ENCODE assay signal across 8 cellular contexts in genomic region chr22:17159504-17159951, GRCh38. TPM values are rescaled to one million over a fixed set of nuclear protein-coding genes. Genes with fewer than 3 reads are reported as not detected.
DNase-seq lines count a peak whose midpoint lies in the region; ATAC-seq and FAIRE-seq lines count a peak whose summit lies in the region.

No MANE protein-coding gene starts in this region.

- no peaks in the 10 kb centered on the region for H3K9me3 ChIP-seq in iPS-18c (ENCODE audit: control insufficient read depth, insufficient read depth, low read length)
- H3K9me3 ChIP-seq in small intestine (ENCODE audit: control insufficient read depth, low read depth): no peaks in the 10 kb centered on the region

- WGBS in small intestine, 3 donors: 4 to 10% (median 7%) methylated on average over 21 to 35 of the region's 35 CpGs

- peaks cover 3 to 7% of the 10 kb centered on the region in 2 donors for H3K4me1 ChIP-seq in small intestine (ENCODE audit: control insufficient read depth in 2 of 2, insufficient read depth in 1 of 2, low read depth in 1 of 2, low read length in 1 of 2)

- in situ Hi-C loops in ACHN (cut with HindIII; ENCODE audit: low pct_ligation_motif_present, low pct_unique_long_range_greater_than_20kb, low sequenced_read_pairs) (no loop called here), SK-MEL-5 (cut with HindIII; ENCODE audit: low pct_unique_long_range_greater_than_20kb, low sequenced_read_pairs) (no loop called here)

- ATAC-seq in GM18867 (IDR thresholded peaks at IDR 0.05; ENCODE audit: unreplicated experiment): peak; percentile 18
- peak; percentile 33 for ATAC-seq in HG03439 (IDR thresholded peaks at IDR 0.05; ENCODE audit: unreplicated experiment)

- H3K27me3 ChIP-seq in small intestine (ENCODE audit: control insufficient read depth in 2 of 2, insufficient read depth in 2 of 2, low read length in 2 of 2): no peaks in the 10 kb centered on the region

- H3K36me3 ChIP-seq in small intestine (ENCODE audit: control insufficient read depth in 2 of 2, insufficient read depth in 2 of 2, low read length in 2 of 2): no peaks in the 10 kb centered on the region

- H3K27ac ChIP-seq in small intestine (ENCODE audit: low read depth in 1 of 2, low read length in 1 of 2): peak overlapping the region; percentile 85 to 86

- no peak for FAIRE-seq in small intestine (lab: Jason Lieb, UNC)

- H3K4me3 ChIP-seq in iPS-18c (ENCODE audit: insufficient read depth, low read depth, low read length): peak overlapping the region; percentile 88
- H3K4me3 ChIP-seq in small intestine (ENCODE audit: low read depth in 1 of 2, low read length in 2 of 2): peak overlapping the region; percentile 53 to 71

- DNase-seq in ACHN: peak; percentile 61
- DNase-seq in SK-MEL-5 (ENCODE audit: low read depth, low spot score): peak; percentile 34
- peak; percentile 72 for DNase-seq in astrocyte of the hippocampus (ENCODE audit: low read depth, low spot score)
- peak; percentile 83 for DNase-seq in small intestine
- no peak for DNase-seq in activated gamma-delta T cell (lab: John Stamatoyannopoulos, UW)

RNA-seq across cellular contexts. Expression of gene HDHD5, which starts 0.5 kb away (rescaled TPM):
- total RNA-seq in SK-MEL-5 (2014; rRNA removed; shearing (Covaris generic)): 89.6 and 91.7 TPM in 2 replicates
- polyA plus RNA-seq in SK-MEL-5 (2015; cell fraction: cytosol; rRNA removed): 99.4 and 99.9 TPM in 2 replicates
- polyA plus RNA-seq in SK-MEL-5 (2015; cell fraction: nucleus; rRNA removed): 63.4 and 72.5 TPM in 2 replicates
- 10 to 100 TPM; 61.4 to 70.8 (median 62.0) TPM for polyA plus RNA-seq in small intestine

RNA-seq across cellular contexts. Expression of gene TMEM121B, which starts 38.4 kb away (rescaled TPM):
- 0.53 and 0.77 TPM in 2 replicates for total RNA-seq in SK-MEL-5 (2014; rRNA removed; shearing (Covaris generic))
- polyA plus RNA-seq in SK-MEL-5 (2015; cell fraction: cytosol; rRNA removed): 0.82 and 1.3 TPM in 2 replicates
- polyA plus RNA-seq in SK-MEL-5 (2015; cell fraction: nucleus; rRNA removed): 1.1 and 1.7 TPM in 2 replicates
- under 1 TPM in 2 of 3 donors, not detected in 1; 0.28 to 0.45 TPM for polyA plus RNA-seq in small intestine

RNA-seq across cellular contexts. Expression of gene ADA2, which starts 59.7 kb away (rescaled TPM):
- total RNA-seq in SK-MEL-5 (2014; rRNA removed; shearing (Covaris generic)): not detected in 2 replicates
- polyA plus RNA-seq in SK-MEL-5 (2015; cell fraction: cytosol; rRNA removed): not detected in 2 replicates
- polyA plus RNA-seq in SK-MEL-5 (2015; cell fraction: nucleus; rRNA removed): not detected in 2 replicates
- polyA plus RNA-seq in small intestine: 10 to 100 TPM in 1 of 3 donors, 1 to 10 TPM in 2; 2.7 to 20.5 (median 7.6) TPM
